In genomic region chr17:49146620-49147306, GRCh38 we compare ENCODE assay signal across 11 cellular contexts. TPM values are rescaled to one million over a fixed set of nuclear protein-coding genes. Genes with fewer than 3 reads are reported as not detected.
DNase-seq lines count a peak whose midpoint lies in the region; ATAC-seq and FAIRE-seq lines count a peak whose summit lies in the region.
"Had no signal": no experiment of that assay in that cellular context is flagged by ENCODE, and none has a peak within 500 bp of the region (broad histone marks: within the 10 kb centered on the region; RNA-seq: fewer than 3 reads in every experiment).

No MANE protein-coding gene starts in this region.

- no peaks in the 10 kb centered on the region for H3K4me1 ChIP-seq in trophoblast cell (ENCODE audit: control insufficient read depth in 1 of 2, insufficient read depth in 2 of 2, low read length in 2 of 2)

- no peak overlapping the region for H3K9ac ChIP-seq in trophoblast cell (ENCODE audit: low read length)

- H3K79me1 ChIP-seq in trophoblast cell (ENCODE audit: low read length), result no peaks in the 10 kb centered on the region

- H3K18ac ChIP-seq in trophoblast cell (ENCODE audit: low read length), result no peak overlapping the region

- H2AK5ac ChIP-seq in trophoblast cell (ENCODE audit: low read length), result no peak overlapping the region

- H3K4ac ChIP-seq in trophoblast cell (ENCODE audit: low read depth, low read length), result no peak overlapping the region

- intact Hi-C loops in Right ventricle myocardium superior (cut with DNase I), result no loop called here

- no peak overlapping the region for H3K4me3 ChIP-seq in trophoblast cell (ENCODE audit: low read depth, low read length)

- no CpG with 5 or more reads among the region's 3 CpGs for WGBS in trophoblast cell (ENCODE audit: extremely low coverage, insufficient coverage, insufficient read length)

- no peaks in the 10 kb centered on the region for H3K9me3 ChIP-seq in trophoblast cell (ENCODE audit: insufficient read depth, low read depth, low read length)

- H3K36me3 ChIP-seq in trophoblast cell (ENCODE audit: control insufficient read depth in 1 of 2, insufficient read depth in 2 of 2, low read length in 2 of 2), result no peaks in the 10 kb centered on the region

- peak; percentile 100 for DNase-seq in EL
- peak; percentile 93 for DNase-seq in RCC 7860 (ENCODE audit: low spot score)
- DNase-seq in epithelial cell of prostate (ENCODE audit: low read depth, low spot score), result peak; percentile 94
- peak; percentile 83 to 95 for DNase-seq in trophoblast cell
- DNase-seq in left lobe of liver (ENCODE audit: low spot score), result no peak
- DNase-seq in Right ventricle myocardium superior, result no peak
- DNase-seq in globus pallidus (ENCODE audit: low spot score), result no peak
- DNase-seq: anterior cingulate cortex, head of caudate nucleus, NCI-H82 had no signal

- no peak overlapping the region for H2BK120ac ChIP-seq in trophoblast cell (ENCODE audit: insufficient read depth, low read length, poor library complexity)

- H3K79me2 ChIP-seq in trophoblast cell (ENCODE audit: control insufficient read depth, insufficient read depth, low read length, poor library complexity), result no peaks in the 10 kb centered on the region

- no peak overlapping the region for H4K91ac ChIP-seq in trophoblast cell (ENCODE audit: low read depth, low read length)

- no peak overlapping the region for H3K4me2 ChIP-seq in trophoblast cell (ENCODE audit: low read length)

- no peak overlapping the region for H4K12ac ChIP-seq in trophoblast cell (ENCODE audit: low read depth, low read length)

- peak overlapping the region; percentile 66 for H3K27ac ChIP-seq in epithelial cell of prostate
- H3K27ac ChIP-seq in trophoblast cell (ENCODE audit: low read depth, low read length), result no peak overlapping the region

- ATAC-seq in HG02588 (IDR thresholded peaks at IDR 0.05; ENCODE audit: unreplicated experiment), result no peak
- no peak for ATAC-seq in left lobe of liver
- ATAC-seq in Right ventricle myocardium superior (ENCODE audit: poor library complexity), result no peak

- H2BK5ac ChIP-seq in trophoblast cell (ENCODE audit: low read depth, low read length, poor library complexity), result no peak overlapping the region

- H3K23ac ChIP-seq in trophoblast cell (ENCODE audit: low read length), result no peak overlapping the region

- no peak overlapping the region for H4K8ac ChIP-seq in trophoblast cell (ENCODE audit: low read depth, low read length)

- H2AFZ ChIP-seq in trophoblast cell (ENCODE audit: insufficient read depth, low read length, poor library complexity), result no peak overlapping the region

- peak; percentile 81 for FAIRE-seq in RCC 7860 (lab: Jason Lieb, UNC)

- H3K14ac ChIP-seq in trophoblast cell (ENCODE audit: low read length), result no peak overlapping the region

- H3K27me3 ChIP-seq in trophoblast cell (ENCODE audit: insufficient read depth, low read length), result no peaks in the 10 kb centered on the region

- no peak overlapping the region for H2BK12ac ChIP-seq in trophoblast cell (ENCODE audit: low read length)

RNA-seq across cellular contexts. Expression of gene B4GALNT2, which starts 14.2 kb away (rescaled TPM):
- 0.01 TPM in 1 of 2 replicates, not detected in the other for polyA plus RNA-seq in trophoblast cell (2013)
- total RNA-seq in left lobe of liver, result 0.03 TPM
- not detected for total RNA-seq in Right ventricle myocardium superior

Comparison
In these comparisons a context has a peak if more than half of its experiments do, and no peak if none do; other contexts are left out.
1. DNase-seq: peak in EL (single experiment), RCC 7860 (single experiment), epithelial cell of prostate (single experiment) and trophoblast cell (2 of 2); none in left lobe of liver (single experiment), Right ventricle myocardium superior (single experiment) and globus pallidus (single experiment).